1 cellular context compared by ENCODE assay signal in the genomic region with DNA sequence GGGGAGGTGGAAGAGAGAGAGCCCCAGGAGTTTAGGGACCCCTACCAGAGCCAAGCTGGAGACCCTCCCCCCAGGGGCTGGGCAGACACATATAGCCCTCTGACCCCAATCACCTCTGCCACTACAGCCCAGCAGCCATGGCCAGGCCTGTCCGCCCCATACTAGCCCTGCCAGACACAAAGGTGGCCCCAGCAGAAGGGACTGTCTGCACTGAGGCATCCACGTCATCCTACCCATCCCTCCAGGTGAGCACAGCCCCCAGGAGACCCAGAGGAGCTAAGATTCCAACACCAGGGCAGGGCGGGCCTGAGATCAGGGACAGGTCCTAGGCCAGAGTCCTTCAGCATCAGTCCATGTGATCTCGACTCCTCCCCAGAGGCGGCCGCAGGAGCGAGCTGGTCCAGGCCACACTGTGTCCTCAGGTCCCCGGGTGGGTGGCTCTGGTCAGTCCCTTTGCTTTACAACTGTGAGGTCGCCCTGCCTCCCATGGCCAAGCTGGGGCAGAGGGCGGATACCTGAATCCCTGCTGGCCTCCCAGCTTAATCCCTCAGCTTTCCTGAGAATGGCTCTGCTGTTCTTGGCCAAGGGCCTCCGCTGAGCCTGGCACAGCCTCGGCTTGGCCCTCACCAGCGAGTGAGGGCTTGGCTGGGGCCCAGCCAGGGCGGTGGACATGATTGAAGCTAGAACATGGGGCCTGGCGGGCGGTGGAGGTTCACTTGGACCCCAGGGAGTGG.
TF ChIP-seq lines count a peak whose summit lies in the region.

No MANE protein-coding gene starts in this region.

TF ChIP-seq in GM23338, 12 proteins besides CTCF, POLR2A, EP300 and RAD21 (continued from another document):
- TF ChIP-seq, protein P1, sequence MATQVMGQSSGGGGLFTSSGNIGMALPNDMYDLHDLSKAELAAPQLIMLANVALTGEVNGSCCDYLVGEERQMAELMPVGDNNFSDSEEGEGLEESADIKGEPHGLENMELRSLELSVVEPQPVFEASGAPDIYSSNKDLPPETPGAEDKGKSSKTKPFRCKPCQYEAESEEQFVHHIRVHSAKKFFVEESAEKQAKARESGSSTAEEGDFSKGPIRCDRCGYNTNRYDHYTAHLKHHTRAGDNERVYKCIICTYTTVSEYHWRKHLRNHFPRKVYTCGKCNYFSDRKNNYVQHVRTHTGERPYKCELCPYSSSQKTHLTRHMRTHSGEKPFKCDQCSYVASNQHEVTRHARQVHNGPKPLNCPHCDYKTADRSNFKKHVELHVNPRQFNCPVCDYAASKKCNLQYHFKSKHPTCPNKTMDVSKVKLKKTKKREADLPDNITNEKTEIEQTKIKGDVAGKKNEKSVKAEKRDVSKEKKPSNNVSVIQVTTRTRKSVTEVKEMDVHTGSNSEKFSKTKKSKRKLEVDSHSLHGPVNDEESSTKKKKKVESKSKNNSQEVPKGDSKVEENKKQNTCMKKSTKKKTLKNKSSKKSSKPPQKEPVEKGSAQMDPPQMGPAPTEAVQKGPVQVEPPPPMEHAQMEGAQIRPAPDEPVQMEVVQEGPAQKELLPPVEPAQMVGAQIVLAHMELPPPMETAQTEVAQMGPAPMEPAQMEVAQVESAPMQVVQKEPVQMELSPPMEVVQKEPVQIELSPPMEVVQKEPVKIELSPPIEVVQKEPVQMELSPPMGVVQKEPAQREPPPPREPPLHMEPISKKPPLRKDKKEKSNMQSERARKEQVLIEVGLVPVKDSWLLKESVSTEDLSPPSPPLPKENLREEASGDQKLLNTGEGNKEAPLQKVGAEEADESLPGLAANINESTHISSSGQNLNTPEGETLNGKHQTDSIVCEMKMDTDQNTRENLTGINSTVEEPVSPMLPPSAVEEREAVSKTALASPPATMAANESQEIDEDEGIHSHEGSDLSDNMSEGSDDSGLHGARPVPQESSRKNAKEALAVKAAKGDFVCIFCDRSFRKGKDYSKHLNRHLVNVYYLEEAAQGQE (IDR thresholded peaks at IDR 0.05; ENCODE audit: unreplicated experiment) = no peak
- TF ChIP-seq POLR2AphosphoS5 (IDR thresholded peaks at IDR 0.05; ENCODE audit: low read depth) (no peak), CREB1 (CRISPR knock-in tag; IDR thresholded peaks at IDR 0.05; ENCODE audit: low read depth) (no peak), ZNF331 (CRISPR knock-in tag; IDR thresholded peaks at IDR 0.05; ENCODE audit: low read depth) (no peak), EZH2 (IDR thresholded peaks at IDR 0.05; ENCODE audit: low read depth, unreplicated experiment) (no peak), JUNB (IDR thresholded peaks at IDR 0.05; ENCODE audit: unreplicated experiment) (no peak), STAT1 (IDR thresholded peaks at IDR 0.05; ENCODE audit: unreplicated experiment) (no peak)
- TF ChIP-seq, protein P2, sequence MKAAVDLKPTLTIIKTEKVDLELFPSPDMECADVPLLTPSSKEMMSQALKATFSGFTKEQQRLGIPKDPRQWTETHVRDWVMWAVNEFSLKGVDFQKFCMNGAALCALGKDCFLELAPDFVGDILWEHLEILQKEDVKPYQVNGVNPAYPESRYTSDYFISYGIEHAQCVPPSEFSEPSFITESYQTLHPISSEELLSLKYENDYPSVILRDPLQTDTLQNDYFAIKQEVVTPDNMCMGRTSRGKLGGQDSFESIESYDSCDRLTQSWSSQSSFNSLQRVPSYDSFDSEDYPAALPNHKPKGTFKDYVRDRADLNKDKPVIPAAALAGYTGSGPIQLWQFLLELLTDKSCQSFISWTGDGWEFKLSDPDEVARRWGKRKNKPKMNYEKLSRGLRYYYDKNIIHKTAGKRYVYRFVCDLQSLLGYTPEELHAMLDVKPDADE (IDR thresholded peaks at IDR 0.05) = no peak
- TF ChIP-seq, protein P3, sequence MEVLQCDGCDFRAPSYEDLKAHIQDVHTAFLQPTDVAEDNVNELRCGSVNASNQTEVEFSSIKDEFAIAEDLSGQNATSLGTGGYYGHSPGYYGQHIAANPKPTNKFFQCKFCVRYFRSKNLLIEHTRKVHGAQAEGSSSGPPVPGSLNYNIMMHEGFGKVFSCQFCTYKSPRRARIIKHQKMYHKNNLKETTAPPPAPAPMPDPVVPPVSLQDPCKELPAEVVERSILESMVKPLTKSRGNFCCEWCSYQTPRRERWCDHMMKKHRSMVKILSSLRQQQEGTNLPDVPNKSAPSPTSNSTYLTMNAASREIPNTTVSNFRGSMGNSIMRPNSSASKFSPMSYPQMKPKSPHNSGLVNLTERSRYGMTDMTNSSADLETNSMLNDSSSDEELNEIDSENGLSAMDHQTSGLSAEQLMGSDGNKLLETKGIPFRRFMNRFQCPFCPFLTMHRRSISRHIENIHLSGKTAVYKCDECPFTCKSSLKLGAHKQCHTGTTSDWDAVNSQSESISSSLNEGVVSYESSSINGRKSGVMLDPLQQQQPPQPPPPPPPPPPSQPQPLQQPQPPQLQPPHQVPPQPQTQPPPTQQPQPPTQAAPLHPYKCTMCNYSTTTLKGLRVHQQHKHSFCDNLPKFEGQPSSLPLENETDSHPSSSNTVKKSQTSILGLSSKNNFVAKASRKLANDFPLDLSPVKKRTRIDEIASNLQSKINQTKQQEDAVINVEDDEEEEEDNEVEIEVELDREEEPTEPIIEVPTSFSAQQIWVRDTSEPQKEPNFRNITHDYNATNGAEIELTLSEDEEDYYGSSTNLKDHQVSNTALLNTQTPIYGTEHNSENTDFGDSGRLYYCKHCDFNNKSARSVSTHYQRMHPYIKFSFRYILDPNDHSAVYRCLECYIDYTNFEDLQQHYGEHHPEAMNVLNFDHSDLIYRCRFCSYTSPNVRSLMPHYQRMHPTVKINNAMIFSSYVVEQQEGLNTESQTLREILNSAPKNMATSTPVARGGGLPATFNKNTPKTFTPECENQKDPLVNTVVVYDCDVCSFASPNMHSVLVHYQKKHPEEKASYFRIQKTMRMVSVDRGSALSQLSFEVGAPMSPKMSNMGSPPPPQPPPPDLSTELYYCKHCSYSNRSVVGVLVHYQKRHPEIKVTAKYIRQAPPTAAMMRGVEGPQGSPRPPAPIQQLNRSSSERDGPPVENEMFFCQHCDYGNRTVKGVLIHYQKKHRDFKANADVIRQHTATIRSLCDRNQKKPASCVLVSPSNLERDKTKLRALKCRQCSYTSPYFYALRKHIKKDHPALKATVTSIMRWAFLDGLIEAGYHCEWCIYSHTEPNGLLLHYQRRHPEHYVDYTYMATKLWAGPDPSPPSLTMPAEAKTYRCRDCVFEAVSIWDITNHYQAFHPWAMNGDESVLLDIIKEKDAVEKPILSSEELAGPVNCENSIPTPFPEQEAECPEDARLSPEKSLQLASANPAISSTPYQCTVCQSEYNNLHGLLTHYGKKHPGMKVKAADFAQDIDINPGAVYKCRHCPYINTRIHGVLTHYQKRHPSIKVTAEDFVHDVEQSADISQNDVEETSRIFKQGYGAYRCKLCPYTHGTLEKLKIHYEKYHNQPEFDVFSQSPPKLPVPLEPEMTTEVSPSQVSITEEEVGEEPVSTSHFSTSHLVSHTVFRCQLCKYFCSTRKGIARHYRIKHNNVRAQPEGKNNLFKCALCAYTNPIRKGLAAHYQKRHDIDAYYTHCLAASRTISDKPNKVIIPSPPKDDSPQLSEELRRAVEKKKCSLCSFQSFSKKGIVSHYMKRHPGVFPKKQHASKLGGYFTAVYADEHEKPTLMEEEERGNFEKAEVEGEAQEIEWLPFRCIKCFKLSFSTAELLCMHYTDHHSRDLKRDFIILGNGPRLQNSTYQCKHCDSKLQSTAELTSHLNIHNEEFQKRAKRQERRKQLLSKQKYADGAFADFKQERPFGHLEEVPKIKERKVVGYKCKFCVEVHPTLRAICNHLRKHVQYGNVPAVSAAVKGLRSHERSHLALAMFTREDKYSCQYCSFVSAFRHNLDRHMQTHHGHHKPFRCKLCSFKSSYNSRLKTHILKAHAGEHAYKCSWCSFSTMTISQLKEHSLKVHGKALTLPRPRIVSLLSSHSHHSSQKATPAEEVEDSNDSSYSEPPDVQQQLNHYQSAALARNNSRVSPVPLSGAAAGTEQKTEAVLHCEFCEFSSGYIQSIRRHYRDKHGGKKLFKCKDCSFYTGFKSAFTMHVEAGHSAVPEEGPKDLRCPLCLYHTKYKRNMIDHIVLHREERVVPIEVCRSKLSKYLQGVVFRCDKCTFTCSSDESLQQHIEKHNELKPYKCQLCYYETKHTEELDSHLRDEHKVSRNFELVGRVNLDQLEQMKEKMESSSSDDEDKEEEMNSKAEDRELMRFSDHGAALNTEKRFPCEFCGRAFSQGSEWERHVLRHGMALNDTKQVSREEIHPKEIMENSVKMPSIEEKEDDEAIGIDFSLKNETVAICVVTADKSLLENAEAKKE (CRISPR knock-in tag; IDR thresholded peaks at IDR 0.05) = no peak
